In genomic region chr4:56531149-56531770, GRCh38 we compare ENCODE assay signal across 9 cellular contexts. TPM values are rescaled to one million over a fixed set of nuclear protein-coding genes. Genes with fewer than 3 reads are reported as not detected.
DNase-seq lines count a peak whose midpoint lies in the region; ATAC-seq, FAIRE-seq and TF ChIP-seq lines count a peak whose summit lies in the region.
"Had no signal": no experiment of that assay in that cellular context is flagged by ENCODE, and none has a peak within 500 bp of the region (broad histone marks: within the 10 kb centered on the region; RNA-seq: fewer than 3 reads in every experiment).

No MANE protein-coding gene starts in this region.

- H3K27me3 ChIP-seq in Peyer's patch (no peaks in the 10 kb centered on the region), gastroesophageal sphincter (peaks cover 29% of the 10 kb centered on the region), skeletal muscle satellite cell (ENCODE audit: control insufficient read depth, insufficient read depth, low read length) (peaks cover 40% of the 10 kb centered on the region)

- H3K4me1 ChIP-seq in ES-I3 (ENCODE audit: insufficient read depth, low read length): no peaks in the 10 kb centered on the region
- peaks cover 0 to 5% (median 0%) of the 10 kb centered on the region in 4 donors for H3K4me1 ChIP-seq in Peyer's patch
- peaks cover 0 to 21% (median 0%) of the 10 kb centered on the region in 3 donors for H3K4me1 ChIP-seq in gastroesophageal sphincter
- H3K4me1 ChIP-seq in skeletal muscle satellite cell (ENCODE audit: control insufficient read depth, insufficient read depth, low read length): peaks cover 10% of the 10 kb centered on the region

- H3K36me3 ChIP-seq in ES-I3 (ENCODE audit: insufficient read depth, low read length) (no peaks in the 10 kb centered on the region), Peyer's patch (no peaks in the 10 kb centered on the region), gastroesophageal sphincter (no peaks in the 10 kb centered on the region), skeletal muscle satellite cell (ENCODE audit: insufficient read depth, low read length) (no peaks in the 10 kb centered on the region)

- peak overlapping the region; percentile 87; the same call in 1 of the 2 replicates for H3K9ac ChIP-seq in ES-I3 (ENCODE audit: low read depth, low read length)
- peak overlapping the region; percentile 79 for H3K9ac ChIP-seq in skeletal muscle satellite cell (ENCODE audit: low read depth, low read length)

- DNase-seq in Peyer's patch: no peak
- no peak for DNase-seq in HTR-8/SVneo (ENCODE audit: insufficient read length, low spot score)
- no peak for DNase-seq in superior temporal gyrus (ENCODE audit: extremely low spot score)
- DNase-seq: activated effector memory CD4-positive, alpha-beta T cell treated with anti-CD3 and anti-CD28 coated beads, Interleukin-2, amount 50 U/mL, for 16 hours had no signal

- 49 to 68% methylated on average over 6 of the region's 11 CpGs for WGBS in gastroesophageal sphincter (ENCODE audit: low coverage in 1 of 2), 2 donors

- peak overlapping the region; percentile 100 for H3K4me2 ChIP-seq in skeletal muscle satellite cell (ENCODE audit: low read length)

- FAIRE-seq in HTR-8/SVneo (lab: Jason Lieb, UNC): no peak

- H3K27ac ChIP-seq in Peyer's patch: no peak overlapping the region
- no peak overlapping the region for H3K27ac ChIP-seq in gastroesophageal sphincter

- no peak for TF ChIP-seq EP300 in gastroesophageal sphincter (IDR thresholded peaks at IDR 0.05)

- H3K9me3 ChIP-seq in ES-I3 (ENCODE audit: control insufficient read depth, insufficient read depth, low read length) (no peaks in the 10 kb centered on the region), Peyer's patch (no peaks in the 10 kb centered on the region), gastroesophageal sphincter (no peaks in the 10 kb centered on the region), skeletal muscle satellite cell (replicated peaks; ENCODE audit: low read length) (no peaks in the 10 kb centered on the region)

- ATAC-seq in gastroesophageal sphincter (no peak), GM21423 (IDR thresholded peaks at IDR 0.05; ENCODE audit: unreplicated experiment) (no peak), HG02763 (IDR thresholded peaks at IDR 0.05; ENCODE audit: unreplicated experiment) (no peak)

- H3K4me3 ChIP-seq in Peyer's patch (peak overlapping the region; percentile 31 to 63 (median 52)), gastroesophageal sphincter (peak overlapping the region; percentile 47 to 64), skeletal muscle satellite cell (ENCODE audit: low read length) (peak overlapping the region; percentile 84)

- TF ChIP-seq POLR2A in Peyer's patch (IDR thresholded peaks at IDR 0.05) (no peak), gastroesophageal sphincter (IDR thresholded peaks at IDR 0.05) (no peak)

- TF ChIP-seq CTCF in Peyer's patch (IDR thresholded peaks at IDR 0.05): no peak
- no peak for TF ChIP-seq CTCF in gastroesophageal sphincter (IDR thresholded peaks at IDR 0.05)

RNA-seq across cellular contexts. Expression of gene ARL9, which starts 25.7 kb away (rescaled TPM):
- total RNA-seq in Peyer's patch: not detected
- under 1 TPM in 1 of 4 donors, not detected in 3; 0.54 TPM for total RNA-seq in gastroesophageal sphincter
- total RNA-seq in skeletal muscle satellite cell (2012; rRNA removed): 0.51 and 1.1 TPM in 2 replicates
